Comparison of ENCODE assay signal across 20 cellular contexts in the genomic region with DNA sequence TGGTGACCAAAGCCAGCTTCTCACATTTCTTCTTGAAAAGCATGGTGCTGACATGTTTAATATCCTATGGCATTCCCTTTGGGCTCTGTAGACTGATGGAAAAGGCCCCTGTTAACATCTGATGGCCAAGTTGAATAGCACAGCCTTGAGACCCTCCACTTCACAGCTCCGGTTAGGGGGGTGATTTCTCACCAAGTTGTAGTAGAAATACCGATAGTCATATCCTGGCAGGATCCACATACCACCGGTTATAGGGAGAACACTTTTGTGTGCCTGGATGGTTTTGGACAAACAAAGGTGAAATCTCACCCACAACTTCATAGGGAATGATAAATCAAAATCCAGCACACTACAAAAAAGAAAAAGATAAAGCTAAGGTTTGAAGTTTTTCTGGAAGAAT.
"Had no signal": no experiment of that assay in that cellular context is flagged by ENCODE, and none has a peak within 500 bp of the region (broad histone marks: within the 10 kb centered on the region; RNA-seq: fewer than 3 reads in every experiment).

No MANE protein-coding gene starts in this region.

- H3K27ac Mint-ChIP-seq: naive thymus-derived CD8-positive, alpha-beta T cell had no signal

- H3K4me2 ChIP-seq: smooth muscle cell had no signal

- DNase-seq: central memory CD4-positive, alpha-beta T cell; cortex of kidney; dorsolateral prefrontal cortex; effector CD8-positive, alpha-beta T cell; gastrocnemius medialis; heart right ventricle; hypothalamus; islet precursor cell; left lung; lower lobe of right lung; mucosa of descending colon; naive thymus-derived CD8-positive, alpha-beta T cell; ovary; right cardiac atrium; stimulated activated CD4-positive, alpha-beta T cell treated with anti-CD3 and anti-CD28 coated beads, Interleukin-2, amount 100 ng/mL, for 48 hours; stimulated activated naive CD4-positive, alpha-beta T cell treated with Interleukin-2 at 50 U/mL for 16 hours had no signal

- H3K27ac ChIP-seq: dorsolateral prefrontal cortex, epithelial cell of prostate, esophagus muscularis mucosa, gastrocnemius medialis, heart right ventricle, left lung, lower lobe of right lung, ovary had no signal

- ATAC-seq: gastrocnemius medialis; heart right ventricle; left lung; lower lobe of right lung; mucosa of descending colon; naive thymus-derived CD8-positive, alpha-beta T cell; right cardiac atrium had no signal

- H3K4me3 ChIP-seq: dorsolateral prefrontal cortex, esophagus muscularis mucosa, gastrocnemius medialis, heart right ventricle, left lung, lower lobe of right lung, mucosa of descending colon, ovary, smooth muscle cell had no signal

- H3K27me3 ChIP-seq: dorsolateral prefrontal cortex, esophagus muscularis mucosa, gastrocnemius medialis, heart right ventricle, left lung, ovary had no signal

- H3K27me3 Mint-ChIP-seq: naive thymus-derived CD8-positive, alpha-beta T cell had no signal

- H3K9me3 ChIP-seq: ovary had no signal

- H3K4me3 Mint-ChIP-seq: naive thymus-derived CD8-positive, alpha-beta T cell; neural crest cell had no signal

- H3K4me1 ChIP-seq: esophagus muscularis mucosa, gastrocnemius medialis, left lung, lower lobe of right lung had no signal

- H3K36me3 ChIP-seq: esophagus muscularis mucosa, gastrocnemius medialis, heart right ventricle, left lung, lower lobe of right lung, ovary had no signal
